ENCODE assay signal across 1 cellular context in the genomic region with DNA sequence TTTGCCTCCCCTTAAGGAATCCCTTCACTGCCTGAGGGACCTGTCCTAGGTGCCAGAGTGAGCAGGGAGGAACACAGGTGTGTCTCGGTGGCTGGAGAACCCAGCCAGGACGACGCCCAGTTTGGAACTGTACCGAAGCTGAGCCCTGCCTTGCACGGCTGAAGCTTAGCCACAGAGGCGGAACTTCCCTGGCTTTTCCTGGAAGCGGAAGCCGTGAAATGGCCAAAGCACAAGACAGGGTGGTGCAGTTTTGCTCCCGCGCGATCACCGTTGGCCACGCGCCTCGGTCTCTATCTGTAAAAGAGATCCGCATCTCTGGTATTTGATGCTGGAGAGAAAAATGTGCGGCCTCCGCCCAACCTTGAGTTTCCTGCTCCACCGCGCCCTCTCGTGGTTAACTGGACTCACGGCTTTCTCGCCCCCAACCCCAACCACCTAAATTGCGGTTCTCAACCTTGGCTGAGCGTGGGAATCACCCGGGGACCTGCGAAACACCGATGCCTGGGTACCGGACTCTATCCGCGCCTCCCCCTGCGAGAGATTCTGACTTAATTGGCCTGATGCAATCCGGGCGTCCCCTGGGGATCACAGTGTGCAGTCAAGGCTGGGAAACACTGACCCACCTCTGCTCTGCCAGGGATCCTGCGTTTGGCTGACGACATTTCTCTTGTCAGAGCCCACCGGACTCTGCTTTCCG.
TF ChIP-seq lines count a peak whose summit lies in the region.

No MANE protein-coding gene starts in this region.

TF ChIP-seq in HEK293, 187 proteins besides CTCF, POLR2A, EP300 and RAD21 (continued from another document and continues in another):
- TF ChIP-seq, protein P1, sequence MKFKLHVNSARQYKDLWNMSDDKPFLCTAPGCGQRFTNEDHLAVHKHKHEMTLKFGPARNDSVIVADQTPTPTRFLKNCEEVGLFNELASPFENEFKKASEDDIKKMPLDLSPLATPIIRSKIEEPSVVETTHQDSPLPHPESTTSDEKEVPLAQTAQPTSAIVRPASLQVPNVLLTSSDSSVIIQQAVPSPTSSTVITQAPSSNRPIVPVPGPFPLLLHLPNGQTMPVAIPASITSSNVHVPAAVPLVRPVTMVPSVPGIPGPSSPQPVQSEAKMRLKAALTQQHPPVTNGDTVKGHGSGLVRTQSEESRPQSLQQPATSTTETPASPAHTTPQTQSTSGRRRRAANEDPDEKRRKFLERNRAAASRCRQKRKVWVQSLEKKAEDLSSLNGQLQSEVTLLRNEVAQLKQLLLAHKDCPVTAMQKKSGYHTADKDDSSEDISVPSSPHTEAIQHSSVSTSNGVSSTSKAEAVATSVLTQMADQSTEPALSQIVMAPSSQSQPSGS (tag by site-specific recombination; IDR thresholded peaks at IDR 0.05; ENCODE audit: low read depth), result peak; percentile 44; the same call in 1 of the 2 replicates
- no peak for TF ChIP-seq GLI2 (tag by site-specific recombination; IDR thresholded peaks at IDR 0.05; ENCODE audit: borderline replicate concordance, low read depth)
- TF ChIP-seq ZNF239 (tag by site-specific recombination; IDR thresholded peaks at IDR 0.05), result no peak
- TF ChIP-seq ZNF404 (tag by site-specific recombination; IDR thresholded peaks at IDR 0.05), result no peak
- 0 out of 2 replicates have a peak, but pooled peaks have one; percentile 16 for TF ChIP-seq ZBTB8A (tag by site-specific recombination; IDR thresholded peaks at IDR 0.05)
- TF ChIP-seq, protein P2, sequence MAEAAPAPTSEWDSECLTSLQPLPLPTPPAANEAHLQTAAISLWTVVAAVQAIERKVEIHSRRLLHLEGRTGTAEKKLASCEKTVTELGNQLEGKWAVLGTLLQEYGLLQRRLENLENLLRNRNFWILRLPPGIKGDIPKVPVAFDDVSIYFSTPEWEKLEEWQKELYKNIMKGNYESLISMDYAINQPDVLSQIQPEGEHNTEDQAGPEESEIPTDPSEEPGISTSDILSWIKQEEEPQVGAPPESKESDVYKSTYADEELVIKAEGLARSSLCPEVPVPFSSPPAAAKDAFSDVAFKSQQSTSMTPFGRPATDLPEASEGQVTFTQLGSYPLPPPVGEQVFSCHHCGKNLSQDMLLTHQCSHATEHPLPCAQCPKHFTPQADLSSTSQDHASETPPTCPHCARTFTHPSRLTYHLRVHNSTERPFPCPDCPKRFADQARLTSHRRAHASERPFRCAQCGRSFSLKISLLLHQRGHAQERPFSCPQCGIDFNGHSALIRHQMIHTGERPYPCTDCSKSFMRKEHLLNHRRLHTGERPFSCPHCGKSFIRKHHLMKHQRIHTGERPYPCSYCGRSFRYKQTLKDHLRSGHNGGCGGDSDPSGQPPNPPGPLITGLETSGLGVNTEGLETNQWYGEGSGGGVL (tag by site-specific recombination; IDR thresholded peaks at IDR 0.05), result no peak
- TF ChIP-seq ZBTB48 (tag by site-specific recombination; IDR thresholded peaks at IDR 0.05), result peak; percentile 81
- peak; percentile 56; the same call in 1 of the 2 replicates for TF ChIP-seq ZFP69B (tag by site-specific recombination; IDR thresholded peaks at IDR 0.05)
- TF ChIP-seq ZNF2 (tag by site-specific recombination; IDR thresholded peaks at IDR 0.05), result peak; percentile 86
- TF ChIP-seq, protein P3, sequence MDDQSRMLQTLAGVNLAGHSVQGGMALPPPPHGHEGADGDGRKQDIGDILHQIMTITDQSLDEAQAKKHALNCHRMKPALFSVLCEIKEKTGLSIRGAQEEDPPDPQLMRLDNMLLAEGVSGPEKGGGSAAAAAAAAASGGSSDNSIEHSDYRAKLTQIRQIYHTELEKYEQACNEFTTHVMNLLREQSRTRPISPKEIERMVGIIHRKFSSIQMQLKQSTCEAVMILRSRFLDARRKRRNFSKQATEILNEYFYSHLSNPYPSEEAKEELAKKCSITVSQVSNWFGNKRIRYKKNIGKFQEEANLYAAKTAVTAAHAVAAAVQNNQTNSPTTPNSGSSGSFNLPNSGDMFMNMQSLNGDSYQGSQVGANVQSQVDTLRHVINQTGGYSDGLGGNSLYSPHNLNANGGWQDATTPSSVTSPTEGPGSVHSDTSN (CRISPR knock-in tag; IDR thresholded peaks at IDR 0.05), result no peak
- TF ChIP-seq, protein P4, sequence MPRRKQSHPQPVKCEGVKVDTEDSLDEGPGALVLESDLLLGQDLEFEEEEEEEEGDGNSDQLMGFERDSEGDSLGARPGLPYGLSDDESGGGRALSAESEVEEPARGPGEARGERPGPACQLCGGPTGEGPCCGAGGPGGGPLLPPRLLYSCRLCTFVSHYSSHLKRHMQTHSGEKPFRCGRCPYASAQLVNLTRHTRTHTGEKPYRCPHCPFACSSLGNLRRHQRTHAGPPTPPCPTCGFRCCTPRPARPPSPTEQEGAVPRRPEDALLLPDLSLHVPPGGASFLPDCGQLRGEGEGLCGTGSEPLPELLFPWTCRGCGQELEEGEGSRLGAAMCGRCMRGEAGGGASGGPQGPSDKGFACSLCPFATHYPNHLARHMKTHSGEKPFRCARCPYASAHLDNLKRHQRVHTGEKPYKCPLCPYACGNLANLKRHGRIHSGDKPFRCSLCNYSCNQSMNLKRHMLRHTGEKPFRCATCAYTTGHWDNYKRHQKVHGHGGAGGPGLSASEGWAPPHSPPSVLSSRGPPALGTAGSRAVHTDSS (tag by site-specific recombination; IDR thresholded peaks at IDR 0.05), result no peak
- no peak for TF ChIP-seq ZNF747 (tag by site-specific recombination; IDR thresholded peaks at IDR 0.05)
- peak; percentile 26; the same call in 1 of the 2 replicates for TF ChIP-seq SP3 (tag by site-specific recombination; IDR thresholded peaks at IDR 0.05)
- TF ChIP-seq SCRT2 (tag by site-specific recombination; IDR thresholded peaks at IDR 0.05), result no peak
- TF ChIP-seq ZNF626 (tag by site-specific recombination; IDR thresholded peaks at IDR 0.05), result no peak
- TF ChIP-seq RBAK (tag by site-specific recombination; IDR thresholded peaks at IDR 0.05), result no peak
- no peak for TF ChIP-seq OSR2 (tag by site-specific recombination; IDR thresholded peaks at IDR 0.05)
- TF ChIP-seq ZNF677 (tag by site-specific recombination; IDR thresholded peaks at IDR 0.05), result no peak
- no peak for TF ChIP-seq MZF1 (tag by site-specific recombination; IDR thresholded peaks at IDR 0.05; ENCODE audit: borderline replicate concordance)
- TF ChIP-seq ZNF48 (tag by site-specific recombination; IDR thresholded peaks at IDR 0.05), result no peak
- TF ChIP-seq FEZF1 (tag by site-specific recombination; IDR thresholded peaks at IDR 0.05), result no peak
- TF ChIP-seq ZNF121 (tag by site-specific recombination; IDR thresholded peaks at IDR 0.05), result no peak
- TF ChIP-seq, protein P5, sequence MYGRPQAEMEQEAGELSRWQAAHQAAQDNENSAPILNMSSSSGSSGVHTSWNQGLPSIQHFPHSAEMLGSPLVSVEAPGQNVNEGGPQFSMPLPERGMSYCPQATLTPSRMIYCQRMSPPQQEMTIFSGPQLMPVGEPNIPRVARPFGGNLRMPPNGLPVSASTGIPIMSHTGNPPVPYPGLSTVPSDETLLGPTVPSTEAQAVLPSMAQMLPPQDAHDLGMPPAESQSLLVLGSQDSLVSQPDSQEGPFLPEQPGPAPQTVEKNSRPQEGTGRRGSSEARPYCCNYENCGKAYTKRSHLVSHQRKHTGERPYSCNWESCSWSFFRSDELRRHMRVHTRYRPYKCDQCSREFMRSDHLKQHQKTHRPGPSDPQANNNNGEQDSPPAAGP (tag by site-specific recombination; IDR thresholded peaks at IDR 0.05), result peak; percentile 89; the same call in 1 of the 2 replicates
- no peak for TF ChIP-seq ZNF221 (tag by site-specific recombination; IDR thresholded peaks at IDR 0.05; ENCODE audit: borderline replicate concordance)
- TF ChIP-seq ZNF629 (tag by site-specific recombination; IDR thresholded peaks at IDR 0.05), result peak; percentile 64; the same call in 1 of the 2 replicates
- TF ChIP-seq ZSCAN30 (tag by site-specific recombination; IDR thresholded peaks at IDR 0.05), result no peak
- TF ChIP-seq, protein P6, sequence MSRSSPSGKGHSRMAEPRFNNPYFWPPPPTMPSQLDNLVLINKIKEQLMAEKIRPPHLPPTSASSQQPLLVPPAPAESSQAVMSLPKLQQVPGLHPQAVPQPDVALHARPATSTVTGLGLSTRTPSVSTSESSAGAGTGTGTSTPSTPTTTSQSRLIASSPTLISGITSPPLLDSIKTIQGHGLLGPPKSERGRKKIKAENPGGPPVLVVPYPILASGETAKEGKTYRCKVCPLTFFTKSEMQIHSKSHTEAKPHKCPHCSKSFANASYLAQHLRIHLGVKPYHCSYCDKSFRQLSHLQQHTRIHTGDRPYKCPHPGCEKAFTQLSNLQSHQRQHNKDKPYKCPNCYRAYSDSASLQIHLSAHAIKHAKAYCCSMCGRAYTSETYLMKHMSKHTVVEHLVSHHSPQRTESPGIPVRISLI (tag by site-specific recombination; IDR thresholded peaks at IDR 0.05), result no peak
- no peak for TF ChIP-seq ZNF549 (tag by site-specific recombination; IDR thresholded peaks at IDR 0.05)
- no peak for TF ChIP-seq ZNF37A (tag by site-specific recombination; IDR thresholded peaks at IDR 0.05)
- TF ChIP-seq ZNF391 (tag by site-specific recombination; IDR thresholded peaks at IDR 0.05; ENCODE audit: borderline replicate concordance, low read depth), result 0 out of 2 replicates have a peak, but pooled peaks have one; percentile 60
- 0 out of 2 replicates have a peak, but pooled peaks have one; percentile 23 for TF ChIP-seq ZXDB (tag by site-specific recombination; IDR thresholded peaks at IDR 0.05)
- TF ChIP-seq, protein P7, sequence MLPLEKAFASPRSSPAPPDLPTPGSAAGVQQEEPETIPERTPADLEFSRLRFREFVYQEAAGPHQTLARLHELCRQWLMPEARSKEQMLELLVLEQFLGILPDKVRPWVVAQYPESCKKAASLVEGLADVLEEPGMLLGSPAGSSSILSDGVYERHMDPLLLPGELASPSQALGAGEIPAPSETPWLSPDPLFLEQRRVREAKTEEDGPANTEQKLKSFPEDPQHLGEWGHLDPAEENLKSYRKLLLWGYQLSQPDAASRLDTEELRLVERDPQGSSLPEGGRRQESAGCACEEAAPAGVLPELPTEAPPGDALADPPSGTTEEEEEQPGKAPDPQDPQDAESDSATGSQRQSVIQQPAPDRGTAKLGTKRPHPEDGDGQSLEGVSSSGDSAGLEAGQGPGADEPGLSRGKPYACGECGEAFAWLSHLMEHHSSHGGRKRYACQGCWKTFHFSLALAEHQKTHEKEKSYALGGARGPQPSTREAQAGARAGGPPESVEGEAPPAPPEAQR (tag by site-specific recombination; IDR thresholded peaks at IDR 0.05), result no peak
- no peak for TF ChIP-seq ZNF248 (tag by site-specific recombination; IDR thresholded peaks at IDR 0.05)
- TF ChIP-seq, protein P8, sequence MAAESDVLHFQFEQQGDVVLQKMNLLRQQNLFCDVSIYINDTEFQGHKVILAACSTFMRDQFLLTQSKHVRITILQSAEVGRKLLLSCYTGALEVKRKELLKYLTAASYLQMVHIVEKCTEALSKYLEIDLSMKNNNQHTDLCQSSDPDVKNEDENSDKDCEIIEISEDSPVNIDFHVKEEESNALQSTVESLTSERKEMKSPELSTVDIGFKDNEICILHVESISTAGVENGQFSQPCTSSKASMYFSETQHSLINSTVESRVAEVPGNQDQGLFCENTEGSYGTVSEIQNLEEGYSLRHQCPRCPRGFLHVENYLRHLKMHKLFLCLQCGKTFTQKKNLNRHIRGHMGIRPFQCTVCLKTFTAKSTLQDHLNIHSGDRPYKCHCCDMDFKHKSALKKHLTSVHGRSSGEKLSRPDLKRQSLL (tag by site-specific recombination; IDR thresholded peaks at IDR 0.05), result no peak
- TF ChIP-seq ZNF24 (tag by site-specific recombination; IDR thresholded peaks at IDR 0.05), result peak; percentile 90
- no peak for TF ChIP-seq ZNF776 (tag by site-specific recombination; IDR thresholded peaks at IDR 0.05; ENCODE audit: borderline replicate concordance)
- TF ChIP-seq SP7 (tag by site-specific recombination; IDR thresholded peaks at IDR 0.05), result no peak; the same call in 1 of the 2 replicates
- TF ChIP-seq, protein P9, sequence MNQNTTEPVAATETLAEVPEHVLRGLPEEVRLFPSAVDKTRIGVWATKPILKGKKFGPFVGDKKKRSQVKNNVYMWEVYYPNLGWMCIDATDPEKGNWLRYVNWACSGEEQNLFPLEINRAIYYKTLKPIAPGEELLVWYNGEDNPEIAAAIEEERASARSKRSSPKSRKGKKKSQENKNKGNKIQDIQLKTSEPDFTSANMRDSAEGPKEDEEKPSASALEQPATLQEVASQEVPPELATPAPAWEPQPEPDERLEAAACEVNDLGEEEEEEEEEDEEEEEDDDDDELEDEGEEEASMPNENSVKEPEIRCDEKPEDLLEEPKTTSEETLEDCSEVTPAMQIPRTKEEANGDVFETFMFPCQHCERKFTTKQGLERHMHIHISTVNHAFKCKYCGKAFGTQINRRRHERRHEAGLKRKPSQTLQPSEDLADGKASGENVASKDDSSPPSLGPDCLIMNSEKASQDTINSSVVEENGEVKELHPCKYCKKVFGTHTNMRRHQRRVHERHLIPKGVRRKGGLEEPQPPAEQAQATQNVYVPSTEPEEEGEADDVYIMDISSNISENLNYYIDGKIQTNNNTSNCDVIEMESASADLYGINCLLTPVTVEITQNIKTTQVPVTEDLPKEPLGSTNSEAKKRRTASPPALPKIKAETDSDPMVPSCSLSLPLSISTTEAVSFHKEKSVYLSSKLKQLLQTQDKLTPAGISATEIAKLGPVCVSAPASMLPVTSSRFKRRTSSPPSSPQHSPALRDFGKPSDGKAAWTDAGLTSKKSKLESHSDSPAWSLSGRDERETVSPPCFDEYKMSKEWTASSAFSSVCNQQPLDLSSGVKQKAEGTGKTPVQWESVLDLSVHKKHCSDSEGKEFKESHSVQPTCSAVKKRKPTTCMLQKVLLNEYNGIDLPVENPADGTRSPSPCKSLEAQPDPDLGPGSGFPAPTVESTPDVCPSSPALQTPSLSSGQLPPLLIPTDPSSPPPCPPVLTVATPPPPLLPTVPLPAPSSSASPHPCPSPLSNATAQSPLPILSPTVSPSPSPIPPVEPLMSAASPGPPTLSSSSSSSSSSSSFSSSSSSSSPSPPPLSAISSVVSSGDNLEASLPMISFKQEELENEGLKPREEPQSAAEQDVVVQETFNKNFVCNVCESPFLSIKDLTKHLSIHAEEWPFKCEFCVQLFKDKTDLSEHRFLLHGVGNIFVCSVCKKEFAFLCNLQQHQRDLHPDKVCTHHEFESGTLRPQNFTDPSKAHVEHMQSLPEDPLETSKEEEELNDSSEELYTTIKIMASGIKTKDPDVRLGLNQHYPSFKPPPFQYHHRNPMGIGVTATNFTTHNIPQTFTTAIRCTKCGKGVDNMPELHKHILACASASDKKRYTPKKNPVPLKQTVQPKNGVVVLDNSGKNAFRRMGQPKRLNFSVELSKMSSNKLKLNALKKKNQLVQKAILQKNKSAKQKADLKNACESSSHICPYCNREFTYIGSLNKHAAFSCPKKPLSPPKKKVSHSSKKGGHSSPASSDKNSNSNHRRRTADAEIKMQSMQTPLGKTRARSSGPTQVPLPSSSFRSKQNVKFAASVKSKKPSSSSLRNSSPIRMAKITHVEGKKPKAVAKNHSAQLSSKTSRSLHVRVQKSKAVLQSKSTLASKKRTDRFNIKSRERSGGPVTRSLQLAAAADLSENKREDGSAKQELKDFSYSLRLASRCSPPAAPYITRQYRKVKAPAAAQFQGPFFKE (tag by site-specific recombination; IDR thresholded peaks at IDR 0.05; ENCODE audit: borderline replicate concordance), result no peak
- TF ChIP-seq ZNF157 (tag by site-specific recombination; IDR thresholded peaks at IDR 0.05), result no peak
- no peak for TF ChIP-seq ZNF830 (tag by site-specific recombination; IDR thresholded peaks at IDR 0.05; ENCODE audit: low read depth)
- TF ChIP-seq PRDM1 (tag by site-specific recombination; IDR thresholded peaks at IDR 0.05), result no peak
- TF ChIP-seq ZNF292 (tag by site-specific recombination; IDR thresholded peaks at IDR 0.05; ENCODE audit: borderline replicate concordance, low read depth), result no peak
- TF ChIP-seq SALL2 (tag by site-specific recombination; IDR thresholded peaks at IDR 0.05; ENCODE audit: borderline replicate concordance), result no peak
